29 cellular contexts compared by ENCODE assay signal in the genomic region with DNA sequence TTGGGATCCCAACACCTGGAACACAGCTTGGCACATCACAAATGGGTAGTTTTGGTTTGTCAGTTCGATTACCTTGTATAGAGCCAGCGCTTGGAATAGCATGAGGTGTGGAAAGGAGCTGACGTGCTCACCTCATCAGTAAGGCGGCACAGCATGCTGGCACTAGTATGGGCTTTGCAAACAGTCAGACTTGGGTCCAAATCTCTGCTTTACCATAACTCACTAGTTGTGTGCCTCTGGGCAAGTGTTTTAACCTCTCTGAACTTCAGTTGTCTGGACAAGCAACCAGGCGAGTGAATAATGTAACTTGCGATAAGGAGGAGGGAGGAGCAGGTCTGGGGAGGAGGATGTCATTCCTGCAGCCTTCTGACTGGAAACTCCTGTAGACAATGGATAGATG. TPM values are rescaled to one million over a fixed set of nuclear protein-coding genes. Genes with fewer than 3 reads are reported as not detected.
"Had no signal": no experiment of that assay in that cellular context is flagged by ENCODE, and none has a peak within 500 bp of the region (broad histone marks: within the 10 kb centered on the region; RNA-seq: fewer than 3 reads in every experiment).

No MANE protein-coding gene starts in this region.

- H3K27me3 ChIP-seq: ascending aorta, breast epithelium, gastrocnemius medialis had no signal

- H3K27ac Mint-ChIP-seq: activated CD4-positive, alpha-beta memory T cell treated with anti-CD3 and anti-CD28 coated beads, Interleukin-2, amount 10 ng/mL, durations not matched to agents 7 days and 5 days; activated CD4-positive, alpha-beta T cell treated with anti-CD3 and anti-CD28 coated beads, Interleukin-2, amount 10 ng/mL, durations not matched to agents 7 days and 5 days; activated naive CD4-positive, alpha-beta T cell treated with anti-CD3 and anti-CD28 coated beads, Interleukin-2, amount 10 ng/mL, durations not matched to agents 7 days and 5 days; activated naive CD4-positive, alpha-beta T cell treated with anti-CD3 and anti-CD28 coated beads, Interleukin-2, amount 50 U/mL, for 72 hours; activated naive CD8-positive, alpha-beta T cell treated with anti-CD3 and anti-CD28 coated beads, Interleukin-2, amount 10 ng/mL, durations not matched to agents 7 days and 5 days; activated T-cell treated with anti-CD3 and anti-CD28 coated beads, Interleukin-2, amount 50 U/mL, for 24 hours; activated T-cell treated with anti-CD3 and anti-CD28 coated beads, Interleukin-2, amount 50 U/mL, for 72 hours; brain; dendritic cell treated with granulocyte-macrophage colony-stimulating factor and Interleukin-4, amounts not matched to agents 40 ng/mL and 50 ng/mL, for 4 days had no signal

- ATAC-seq: activated naive CD4-positive, alpha-beta T cell treated with anti-CD3 and anti-CD28 coated beads, Interleukin-2, amount 50 U/mL, for 72 hours; activated T-cell treated with anti-CD3 and anti-CD28 coated beads, Interleukin-2, amount 50 U/mL, for 72 hours; gastrocnemius medialis; heart left ventricle had no signal

- H3K27ac ChIP-seq: ascending aorta, breast epithelium, coronary artery, epithelial cell of prostate, gastrocnemius medialis, heart left ventricle had no signal

- H3K9me3 Mint-ChIP-seq: activated CD4-positive, alpha-beta memory T cell treated with anti-CD3 and anti-CD28 coated beads, Interleukin-2, amount 10 ng/mL, durations not matched to agents 7 days and 5 days; activated CD4-positive, alpha-beta T cell treated with anti-CD3 and anti-CD28 coated beads, Interleukin-2, amount 10 ng/mL, durations not matched to agents 7 days and 5 days; activated naive CD4-positive, alpha-beta T cell treated with anti-CD3 and anti-CD28 coated beads, Interleukin-2, amount 10 ng/mL, durations not matched to agents 7 days and 5 days; activated naive CD4-positive, alpha-beta T cell treated with anti-CD3 and anti-CD28 coated beads, Interleukin-2, amount 50 U/mL, for 72 hours; activated naive CD8-positive, alpha-beta T cell treated with anti-CD3 and anti-CD28 coated beads, Interleukin-2, amount 10 ng/mL, durations not matched to agents 7 days and 5 days; activated T-cell treated with anti-CD3 and anti-CD28 coated beads, Interleukin-2, amount 50 U/mL, for 24 hours; activated T-cell treated with anti-CD3 and anti-CD28 coated beads, Interleukin-2, amount 50 U/mL, for 72 hours; central memory CD8-positive, alpha-beta T cell; dendritic cell treated with granulocyte-macrophage colony-stimulating factor and Interleukin-4, amounts not matched to agents 40 ng/mL and 50 ng/mL, for 4 days had no signal

- H3K4me1 ChIP-seq: ascending aorta, breast epithelium, gastrocnemius medialis had no signal

- H3K4me3 Mint-ChIP-seq: activated CD4-positive, alpha-beta memory T cell treated with anti-CD3 and anti-CD28 coated beads, Interleukin-2, amount 10 ng/mL, durations not matched to agents 7 days and 5 days; activated CD4-positive, alpha-beta T cell treated with anti-CD3 and anti-CD28 coated beads, Interleukin-2, amount 10 ng/mL, durations not matched to agents 7 days and 5 days; activated naive CD4-positive, alpha-beta T cell treated with anti-CD3 and anti-CD28 coated beads, Interleukin-2, amount 10 ng/mL, durations not matched to agents 7 days and 5 days; activated naive CD8-positive, alpha-beta T cell treated with anti-CD3 and anti-CD28 coated beads, Interleukin-2, amount 10 ng/mL, durations not matched to agents 7 days and 5 days; activated T-cell treated with anti-CD3 and anti-CD28 coated beads, Interleukin-2, amount 50 U/mL, for 24 hours; activated T-cell treated with anti-CD3 and anti-CD28 coated beads, Interleukin-2, amount 50 U/mL, for 72 hours; brain; central memory CD8-positive, alpha-beta T cell; dendritic cell treated with granulocyte-macrophage colony-stimulating factor and Interleukin-4, amounts not matched to agents 40 ng/mL and 50 ng/mL, for 4 days had no signal

- H3K4me1 Mint-ChIP-seq: central memory CD8-positive, alpha-beta T cell had no signal

- H3K27me3 Mint-ChIP-seq: central memory CD8-positive, alpha-beta T cell had no signal

- H3K36me3 Mint-ChIP-seq: activated naive CD4-positive, alpha-beta T cell treated with anti-CD3 and anti-CD28 coated beads, Interleukin-2, amount 10 ng/mL, durations not matched to agents 7 days and 5 days; activated naive CD4-positive, alpha-beta T cell treated with anti-CD3 and anti-CD28 coated beads, Interleukin-2, amount 50 U/mL, for 72 hours; activated naive CD8-positive, alpha-beta T cell treated with anti-CD3 and anti-CD28 coated beads, Interleukin-2, amount 10 ng/mL, durations not matched to agents 7 days and 5 days; brain had no signal

- DNase-seq: activated CD4-positive, alpha-beta memory T cell treated with anti-CD3 and anti-CD28 coated beads, Interleukin-2, amount 10 ng/mL, durations not matched to agents 7 days and 5 days; activated CD4-positive, alpha-beta T cell treated with anti-CD3 and anti-CD28 coated beads for 1 hour; activated CD4-positive, alpha-beta T cell treated with anti-CD3 and anti-CD28 coated beads for 4 hours; activated CD4-positive, alpha-beta T cell treated with anti-CD3 and anti-CD28 coated beads, Interleukin-2, amount 10 ng/mL, durations not matched to agents 7 days and 5 days; activated CD4-positive, alpha-beta T cell treated with anti-CD3 and anti-CD28 coated beads, Interleukin-2, amount 50 U/mL, for 4 hours; activated CD8-positive, alpha-beta memory T cell treated with anti-CD3 and anti-CD28 coated beads, Interleukin-2, amount 50 U/mL, for 48 hours; activated gamma-delta T cell; activated naive CD4-positive, alpha-beta T cell; activated naive CD4-positive, alpha-beta T cell treated with anti-CD3 and anti-CD28 coated beads, Interleukin-2, amount 10 ng/mL, durations not matched to agents 7 days and 5 days; activated naive CD8-positive, alpha-beta T cell treated with anti-CD3 and anti-CD28 coated beads, Interleukin-2, amount 10 ng/mL, durations not matched to agents 7 days and 5 days; activated T-cell treated with anti-CD3 and anti-CD28 coated beads for 4 hours; activated T-cell treated with anti-CD3 and anti-CD28 coated beads, Interleukin-2, amount 50 U/mL, for 24 hours; activated T-cell treated with anti-CD3 and anti-CD28 coated beads, Interleukin-2, amount 50 U/mL, for 72 hours; dorsolateral prefrontal cortex; effector memory CD4-positive, alpha-beta T cell; foreskin fibroblast; gastrocnemius medialis; glutamatergic neuron; heart left ventricle; T-helper 2 cell had no signal

RNA-seq across cellular contexts. Expression of a gene that starts 26.3 kb away (rescaled TPM):
- total RNA-seq: ascending aorta, cardiac septum, gastrocnemius medialis had no signal
